In the genomic region with DNA sequence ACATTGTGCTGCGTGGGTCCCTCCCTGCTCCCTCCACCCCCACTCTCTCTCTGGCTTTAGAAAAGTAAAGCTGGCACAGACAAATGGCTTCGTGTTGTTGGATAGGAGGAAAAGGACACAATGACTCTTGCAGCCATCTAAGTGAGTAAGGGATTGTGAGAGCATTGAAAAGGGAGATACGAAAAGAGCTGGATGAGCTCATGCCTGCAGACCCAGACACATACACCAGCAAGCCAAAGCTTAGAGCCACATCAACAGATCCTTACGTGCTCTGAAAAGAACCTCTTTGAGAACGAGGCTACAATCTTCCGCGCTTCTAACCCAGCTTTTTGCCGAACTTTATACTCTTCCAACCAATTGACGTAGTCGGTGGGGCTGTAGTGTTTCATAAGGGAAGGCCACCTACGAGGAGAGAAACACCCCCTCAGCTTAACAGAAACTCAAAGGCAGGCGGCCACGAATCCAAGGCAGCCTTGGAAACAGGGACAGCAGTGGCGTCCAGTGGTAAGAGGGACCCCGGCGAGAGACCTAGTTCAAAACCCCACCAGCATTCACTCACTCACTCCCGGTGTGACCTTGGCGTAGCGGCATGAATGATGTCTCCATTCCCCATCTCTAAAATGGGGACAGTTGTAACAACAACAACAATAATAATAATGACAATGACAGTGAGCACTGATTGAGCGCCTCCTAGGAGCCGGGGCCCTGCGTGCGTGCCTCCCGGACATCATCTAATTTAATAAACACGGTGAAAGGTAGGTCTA, we compare ENCODE assay signal across 1 cellular context.
A peak's percentile ranks its signal among the peaks of the same experiment; 100 is the strongest.
TF ChIP-seq lines count a peak whose summit lies in the region.

No MANE protein-coding gene starts in this region.

TF ChIP-seq in HEK293, 187 proteins besides CTCF, POLR2A, EP300 and RAD21 (continued from another document):
- TF ChIP-seq, protein P1, sequence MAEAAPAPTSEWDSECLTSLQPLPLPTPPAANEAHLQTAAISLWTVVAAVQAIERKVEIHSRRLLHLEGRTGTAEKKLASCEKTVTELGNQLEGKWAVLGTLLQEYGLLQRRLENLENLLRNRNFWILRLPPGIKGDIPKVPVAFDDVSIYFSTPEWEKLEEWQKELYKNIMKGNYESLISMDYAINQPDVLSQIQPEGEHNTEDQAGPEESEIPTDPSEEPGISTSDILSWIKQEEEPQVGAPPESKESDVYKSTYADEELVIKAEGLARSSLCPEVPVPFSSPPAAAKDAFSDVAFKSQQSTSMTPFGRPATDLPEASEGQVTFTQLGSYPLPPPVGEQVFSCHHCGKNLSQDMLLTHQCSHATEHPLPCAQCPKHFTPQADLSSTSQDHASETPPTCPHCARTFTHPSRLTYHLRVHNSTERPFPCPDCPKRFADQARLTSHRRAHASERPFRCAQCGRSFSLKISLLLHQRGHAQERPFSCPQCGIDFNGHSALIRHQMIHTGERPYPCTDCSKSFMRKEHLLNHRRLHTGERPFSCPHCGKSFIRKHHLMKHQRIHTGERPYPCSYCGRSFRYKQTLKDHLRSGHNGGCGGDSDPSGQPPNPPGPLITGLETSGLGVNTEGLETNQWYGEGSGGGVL (tag by site-specific recombination; IDR thresholded peaks at IDR 0.05) = no peak
- TF ChIP-seq ZBTB48 (tag by site-specific recombination; IDR thresholded peaks at IDR 0.05) (peak; percentile 46; the same call in 1 of the 2 replicates), ZNF600 (tag by site-specific recombination; IDR thresholded peaks at IDR 0.05) (peak; percentile 90), MZF1 (tag by site-specific recombination; IDR thresholded peaks at IDR 0.05; ENCODE audit: borderline replicate concordance) (no peak), ZNF24 (tag by site-specific recombination; IDR thresholded peaks at IDR 0.05) (peak; percentile 25; the same call in 1 of the 2 replicates), PRDM1 (tag by site-specific recombination; IDR thresholded peaks at IDR 0.05) (peak; percentile 69; the same call in 1 of the 2 replicates), ZFP41 (tag by site-specific recombination; IDR thresholded peaks at IDR 0.05; ENCODE audit: borderline replicate concordance) (no peak)
- TF ChIP-seq, protein P2, sequence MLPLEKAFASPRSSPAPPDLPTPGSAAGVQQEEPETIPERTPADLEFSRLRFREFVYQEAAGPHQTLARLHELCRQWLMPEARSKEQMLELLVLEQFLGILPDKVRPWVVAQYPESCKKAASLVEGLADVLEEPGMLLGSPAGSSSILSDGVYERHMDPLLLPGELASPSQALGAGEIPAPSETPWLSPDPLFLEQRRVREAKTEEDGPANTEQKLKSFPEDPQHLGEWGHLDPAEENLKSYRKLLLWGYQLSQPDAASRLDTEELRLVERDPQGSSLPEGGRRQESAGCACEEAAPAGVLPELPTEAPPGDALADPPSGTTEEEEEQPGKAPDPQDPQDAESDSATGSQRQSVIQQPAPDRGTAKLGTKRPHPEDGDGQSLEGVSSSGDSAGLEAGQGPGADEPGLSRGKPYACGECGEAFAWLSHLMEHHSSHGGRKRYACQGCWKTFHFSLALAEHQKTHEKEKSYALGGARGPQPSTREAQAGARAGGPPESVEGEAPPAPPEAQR (tag by site-specific recombination; IDR thresholded peaks at IDR 0.05) = no peak
- TF ChIP-seq, protein P3, sequence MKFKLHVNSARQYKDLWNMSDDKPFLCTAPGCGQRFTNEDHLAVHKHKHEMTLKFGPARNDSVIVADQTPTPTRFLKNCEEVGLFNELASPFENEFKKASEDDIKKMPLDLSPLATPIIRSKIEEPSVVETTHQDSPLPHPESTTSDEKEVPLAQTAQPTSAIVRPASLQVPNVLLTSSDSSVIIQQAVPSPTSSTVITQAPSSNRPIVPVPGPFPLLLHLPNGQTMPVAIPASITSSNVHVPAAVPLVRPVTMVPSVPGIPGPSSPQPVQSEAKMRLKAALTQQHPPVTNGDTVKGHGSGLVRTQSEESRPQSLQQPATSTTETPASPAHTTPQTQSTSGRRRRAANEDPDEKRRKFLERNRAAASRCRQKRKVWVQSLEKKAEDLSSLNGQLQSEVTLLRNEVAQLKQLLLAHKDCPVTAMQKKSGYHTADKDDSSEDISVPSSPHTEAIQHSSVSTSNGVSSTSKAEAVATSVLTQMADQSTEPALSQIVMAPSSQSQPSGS (tag by site-specific recombination; IDR thresholded peaks at IDR 0.05; ENCODE audit: low read depth) = no peak
- TF ChIP-seq, protein P4, sequence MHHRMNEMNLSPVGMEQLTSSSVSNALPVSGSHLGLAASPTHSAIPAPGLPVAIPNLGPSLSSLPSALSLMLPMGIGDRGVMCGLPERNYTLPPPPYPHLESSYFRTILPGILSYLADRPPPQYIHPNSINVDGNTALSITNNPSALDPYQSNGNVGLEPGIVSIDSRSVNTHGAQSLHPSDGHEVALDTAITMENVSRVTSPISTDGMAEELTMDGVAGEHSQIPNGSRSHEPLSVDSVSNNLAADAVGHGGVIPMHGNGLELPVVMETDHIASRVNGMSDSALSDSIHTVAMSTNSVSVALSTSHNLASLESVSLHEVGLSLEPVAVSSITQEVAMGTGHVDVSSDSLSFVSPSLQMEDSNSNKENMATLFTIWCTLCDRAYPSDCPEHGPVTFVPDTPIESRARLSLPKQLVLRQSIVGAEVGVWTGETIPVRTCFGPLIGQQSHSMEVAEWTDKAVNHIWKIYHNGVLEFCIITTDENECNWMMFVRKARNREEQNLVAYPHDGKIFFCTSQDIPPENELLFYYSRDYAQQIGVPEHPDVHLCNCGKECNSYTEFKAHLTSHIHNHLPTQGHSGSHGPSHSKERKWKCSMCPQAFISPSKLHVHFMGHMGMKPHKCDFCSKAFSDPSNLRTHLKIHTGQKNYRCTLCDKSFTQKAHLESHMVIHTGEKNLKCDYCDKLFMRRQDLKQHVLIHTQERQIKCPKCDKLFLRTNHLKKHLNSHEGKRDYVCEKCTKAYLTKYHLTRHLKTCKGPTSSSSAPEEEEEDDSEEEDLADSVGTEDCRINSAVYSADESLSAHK (tag by site-specific recombination; IDR thresholded peaks at IDR 0.05) = no peak
